ENCODE assay signal across 1 cellular context in the genomic region with DNA sequence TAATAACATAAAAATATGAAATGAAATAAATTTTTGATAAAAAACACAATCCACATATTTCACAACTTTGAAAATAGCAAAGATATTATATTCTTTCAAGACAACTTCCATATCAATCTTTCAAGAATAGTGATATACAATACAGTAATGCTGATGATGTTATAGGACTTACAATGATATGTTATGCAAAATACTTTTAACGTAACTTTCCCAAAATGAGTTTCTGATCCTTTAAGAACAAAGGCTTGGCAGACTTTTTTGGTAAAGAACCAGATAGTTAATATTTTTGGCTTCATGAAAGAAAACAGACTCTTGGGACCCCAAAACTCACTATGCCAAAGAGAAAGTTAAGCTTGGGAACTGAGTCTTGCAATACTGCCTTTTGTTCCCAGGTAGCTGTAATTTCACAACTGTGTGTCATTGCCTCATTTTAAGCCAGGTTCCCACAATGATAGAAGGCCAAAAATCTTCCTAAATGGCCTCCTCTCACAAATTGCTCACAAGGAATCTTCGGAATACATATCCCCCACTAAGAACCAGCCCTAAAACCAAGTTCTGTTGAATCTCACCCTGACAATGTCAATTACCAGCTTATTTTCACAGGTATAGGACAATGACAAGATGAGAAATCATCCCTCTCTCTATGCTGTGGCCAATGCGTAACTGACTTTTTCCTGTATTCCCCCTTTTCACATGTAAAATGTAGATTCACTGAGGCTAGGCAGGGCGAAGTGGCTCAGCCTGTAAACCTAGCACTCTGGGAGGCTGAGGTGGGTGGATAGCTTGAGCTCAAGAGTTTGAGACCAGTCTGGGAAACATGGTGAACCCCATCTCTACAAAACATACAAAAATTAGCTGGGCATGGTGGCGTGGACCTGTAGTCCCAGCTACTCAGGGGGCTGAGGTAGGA.
A peak's percentile ranks its signal among the peaks of the same experiment; 100 is the strongest.
TF ChIP-seq lines count a peak whose summit lies in the region.

No MANE protein-coding gene starts in this region.

TF ChIP-seq in IMR-90, 13 proteins besides CTCF, POLR2A, EP300 and RAD21:
- TF ChIP-seq SMC3 (IDR thresholded peaks at IDR 0.05; ENCODE audit: low read depth, low read length) (no peak), CHD1 (IDR thresholded peaks at IDR 0.05; ENCODE audit: low read depth, low read length) (no peak), RCOR1 (IDR thresholded peaks at IDR 0.05; ENCODE audit: insufficient replicate concordance, low read length) (no peak), CEBPB (IDR thresholded peaks at IDR 0.05; ENCODE audit: low read depth, low read length) (peak; percentile 26; the same call in 1 of the 2 replicates), MAFK (IDR thresholded peaks at IDR 0.05; ENCODE audit: low read depth, low read length) (no peak), RFX5 (IDR thresholded peaks at IDR 0.05; ENCODE audit: low read depth, low read length) (no peak), MAZ (IDR thresholded peaks at IDR 0.05; ENCODE audit: borderline replicate concordance, low read depth, low read length) (no peak)
- TF ChIP-seq, protein P1, sequence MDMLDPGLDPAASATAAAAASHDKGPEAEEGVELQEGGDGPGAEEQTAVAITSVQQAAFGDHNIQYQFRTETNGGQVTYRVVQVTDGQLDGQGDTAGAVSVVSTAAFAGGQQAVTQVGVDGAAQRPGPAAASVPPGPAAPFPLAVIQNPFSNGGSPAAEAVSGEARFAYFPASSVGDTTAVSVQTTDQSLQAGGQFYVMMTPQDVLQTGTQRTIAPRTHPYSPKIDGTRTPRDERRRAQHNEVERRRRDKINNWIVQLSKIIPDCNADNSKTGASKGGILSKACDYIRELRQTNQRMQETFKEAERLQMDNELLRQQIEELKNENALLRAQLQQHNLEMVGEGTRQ (IDR thresholded peaks at IDR 0.05; ENCODE audit: low read depth, low read length) = no peak
